In genomic region chr1:98086796-98087195, GRCh38 we compare ENCODE assay signal across 12 cellular contexts.
DNase-seq lines count a peak whose midpoint lies in the region; ATAC-seq, FAIRE-seq and TF ChIP-seq lines count a peak whose summit lies in the region.
"Had no signal": no experiment of that assay in that cellular context is flagged by ENCODE, and none has a peak within 500 bp of the region (broad histone marks: within the 10 kb centered on the region; RNA-seq: fewer than 3 reads in every experiment).

No MANE protein-coding gene starts in this region.

- peak overlapping the region; percentile 51 for H3K4me2 ChIP-seq in astrocyte (ENCODE audit: low read length)

- H3K27ac Mint-ChIP-seq in astrocyte (ENCODE audit: unreplicated experiment) (peak overlapping the region; percentile 82), glutamatergic neuron (ENCODE audit: unreplicated experiment) (no peak overlapping the region)
- no peak overlapping the region for H3K27ac Mint-ChIP-seq in activated CD8-positive, alpha-beta T cell treated with anti-CD3 and anti-CD28 coated beads, Interleukin-2, amount 10 ng/mL, durations not matched to agents 7 days and 5 days
- H3K27ac Mint-ChIP-seq: B cell had no signal

- no peaks in the 10 kb centered on the region for H3K9me3 Mint-ChIP-seq in astrocyte (ENCODE audit: unreplicated experiment)
- H3K9me3 Mint-ChIP-seq in activated CD8-positive, alpha-beta T cell treated with anti-CD3 and anti-CD28 coated beads, Interleukin-2, amount 10 ng/mL, durations not matched to agents 7 days and 5 days (ENCODE audit: insufficient read depth): no peaks in the 10 kb centered on the region
- no peaks in the 10 kb centered on the region for H3K9me3 Mint-ChIP-seq in glutamatergic neuron (ENCODE audit: unreplicated experiment)

- no peak overlapping the region for H3K4me3 ChIP-seq in astrocyte (ENCODE audit: insufficient read depth, low read depth, low read length)
- H3K4me3 ChIP-seq: dorsolateral prefrontal cortex had no signal

- no peak overlapping the region for H2AFZ ChIP-seq in astrocyte (ENCODE audit: low read depth, low read length)

- no peaks in the 10 kb centered on the region for H3K36me3 Mint-ChIP-seq in astrocyte (ENCODE audit: low read depth, unreplicated experiment)
- H3K36me3 Mint-ChIP-seq in activated CD8-positive, alpha-beta T cell treated with anti-CD3 and anti-CD28 coated beads, Interleukin-2, amount 10 ng/mL, durations not matched to agents 7 days and 5 days (ENCODE audit: low read depth): no peaks in the 10 kb centered on the region
- no peaks in the 10 kb centered on the region for H3K36me3 Mint-ChIP-seq in glutamatergic neuron (ENCODE audit: unreplicated experiment)

- H3K4me1 Mint-ChIP-seq in astrocyte (ENCODE audit: low read depth, unreplicated experiment): peaks cover 34% of the 10 kb centered on the region
- no peaks in the 10 kb centered on the region for H3K4me1 Mint-ChIP-seq in activated CD8-positive, alpha-beta T cell treated with anti-CD3 and anti-CD28 coated beads, Interleukin-2, amount 10 ng/mL, durations not matched to agents 7 days and 5 days (ENCODE audit: low read depth)
- H3K4me1 Mint-ChIP-seq in glutamatergic neuron (ENCODE audit: low read depth, unreplicated experiment): no peaks in the 10 kb centered on the region
- H3K4me1 Mint-ChIP-seq: B cell had no signal

- H3K79me2 ChIP-seq in astrocyte (ENCODE audit: insufficient read depth, low read length): no peaks in the 10 kb centered on the region

- H3K4me3 Mint-ChIP-seq in astrocyte (ENCODE audit: unreplicated experiment): peak overlapping the region; percentile 47
- H3K4me3 Mint-ChIP-seq in activated CD8-positive, alpha-beta T cell treated with anti-CD3 and anti-CD28 coated beads, Interleukin-2, amount 10 ng/mL, durations not matched to agents 7 days and 5 days: no peak overlapping the region
- H3K4me3 Mint-ChIP-seq in glutamatergic neuron (ENCODE audit: unreplicated experiment): no peak overlapping the region
- H3K4me3 Mint-ChIP-seq: B cell had no signal

- H3K9me3 ChIP-seq in astrocyte (ENCODE audit: insufficient read depth, low read depth, low read length): no peaks in the 10 kb centered on the region

- no peak for TF ChIP-seq CTCF in astrocyte (IDR thresholded peaks at IDR 0.05; ENCODE audit: insufficient read depth, low read depth, low read length)
- TF ChIP-seq CTCF in glutamatergic neuron (IDR thresholded peaks at IDR 0.05; ENCODE audit: partially characterized antibody, unreplicated experiment): no peak

- POLR2A ChIA-PET in activated CD8-positive, alpha-beta T cell treated with anti-CD3 and anti-CD28 coated beads, Interleukin-2, amount 10 ng/mL, durations not matched to agents 7 days and 5 days (lab: Charles Lee): no interaction called here

- H3K27me3 ChIP-seq in astrocyte (ENCODE audit: insufficient read depth, low read length): no peaks in the 10 kb centered on the region
- H3K27me3 ChIP-seq: dorsolateral prefrontal cortex had no signal

- H4K20me1 ChIP-seq in astrocyte (ENCODE audit: insufficient read depth, low read length): no peaks in the 10 kb centered on the region

- ATAC-seq in activated CD8-positive, alpha-beta T cell treated with anti-CD3 and anti-CD28 coated beads, Interleukin-2, amount 10 ng/mL, durations not matched to agents 7 days and 5 days: no peak
- no peak for ATAC-seq in GM21619 (IDR thresholded peaks at IDR 0.05; ENCODE audit: unreplicated experiment)
- ATAC-seq: Right ventricle myocardium inferior had no signal

- H3K36me3 ChIP-seq in astrocyte (ENCODE audit: insufficient read depth, low read length): no peaks in the 10 kb centered on the region

- H3K27me3 Mint-ChIP-seq in astrocyte (ENCODE audit: low read depth, unreplicated experiment): no peaks in the 10 kb centered on the region
- H3K27me3 Mint-ChIP-seq in activated CD8-positive, alpha-beta T cell treated with anti-CD3 and anti-CD28 coated beads, Interleukin-2, amount 10 ng/mL, durations not matched to agents 7 days and 5 days (ENCODE audit: low read depth): no peaks in the 10 kb centered on the region
- peaks cover 2% of the 10 kb centered on the region for H3K27me3 Mint-ChIP-seq in glutamatergic neuron (ENCODE audit: unreplicated experiment)
- H3K27me3 Mint-ChIP-seq: B cell had no signal

- FAIRE-seq in astrocyte (lab: Jason Lieb, UNC): peak; percentile 98
- FAIRE-seq: GM18507 had no signal

- DNase-seq in A172 (ENCODE audit: low spot score): peak; percentile 98
- DNase-seq in HS-5 (ENCODE audit: low read depth): peak; percentile 96
- peak; percentile 100 for DNase-seq in astrocyte (ENCODE audit: low read depth)
- peak; percentile 35 for DNase-seq in iPS-NIHi7 (ENCODE audit: extremely low spot score)
- DNase-seq in activated CD8-positive, alpha-beta T cell treated with anti-CD3 and anti-CD28 coated beads, Interleukin-2, amount 10 ng/mL, durations not matched to agents 7 days and 5 days: no peak
- no peak for DNase-seq in glutamatergic neuron
- DNase-seq in OCI-M1 (lab: John Stamatoyannopoulos, UW): no peak
- DNase-seq: dorsolateral prefrontal cortex had no signal

- CTCF ChIA-PET in activated CD8-positive, alpha-beta T cell treated with anti-CD3 and anti-CD28 coated beads, Interleukin-2, amount 10 ng/mL, durations not matched to agents 7 days and 5 days (lab: Charles Lee): no interaction called here

- peak overlapping the region; percentile 54 for H3K9ac ChIP-seq in astrocyte (ENCODE audit: low read length)

- peaks cover 15% of the 10 kb centered on the region for H3K4me1 ChIP-seq in astrocyte (ENCODE audit: insufficient read depth, low read length)

- peak overlapping the region; percentile 87 for H3K27ac ChIP-seq in astrocyte (ENCODE audit: low read depth, low read length)
- H3K27ac ChIP-seq: dorsolateral prefrontal cortex had no signal

Comparison
In these comparisons a context has a peak if more than half of its experiments do, and no peak if none do; other contexts are left out.
1. DNase-seq: peak in A172 (single experiment), HS-5 (single experiment), astrocyte (single experiment) and iPS-NIHi7 (single experiment); none in activated CD8-positive, alpha-beta T cell treated with anti-CD3 and anti-CD28 coated beads, Interleukin-2, amount 10 ng/mL, durations not matched to agents 7 days and 5 days (single experiment), glutamatergic neuron (single experiment) and OCI-M1 (single experiment).